9 cellular contexts compared by ENCODE assay signal in genomic region chr19:12139309-12139708, GRCh38. TPM values are rescaled to one million over a fixed set of nuclear protein-coding genes. Genes with fewer than 3 reads are reported as not detected.
DNase-seq lines count a peak whose midpoint lies in the region; ATAC-seq and TF ChIP-seq lines count a peak whose summit lies in the region.
"Had no signal": no experiment of that assay in that cellular context is flagged by ENCODE, and none has a peak within 500 bp of the region (broad histone marks: within the 10 kb centered on the region; RNA-seq: fewer than 3 reads in every experiment).

No MANE protein-coding gene starts in this region.

- DNase-seq in NB4 (ENCODE audit: low read depth) (no peak), iPS-NIHi11 (ENCODE audit: low spot score) (no peak), NAMALWA (ENCODE audit: low spot score) (no peak), T-helper 9 cell (no peak)
- DNase-seq: NCI-H69 had no signal

- TF ChIP-seq POLR2A in NB4 (IDR thresholded peaks at IDR 0.05; ENCODE audit: extremely low read depth, insufficient read length) = no peak

- peaks cover 35% of the 10 kb centered on the region for H3K9me3 Mint-ChIP-seq in nephron

- H3K27me3 ChIP-seq in BLaER1 (no peaks in the 10 kb centered on the region), ectodermal cell (ENCODE audit: control insufficient read depth, insufficient read depth, low read length, poor library complexity, severe bottlenecking) (no peaks in the 10 kb centered on the region)

- H4K20me1 ChIP-seq in BLaER1 = peaks cover 16% of the 10 kb centered on the region

- peaks cover 38% of the 10 kb centered on the region for H3K4me1 ChIP-seq in BLaER1
- peaks cover 6% of the 10 kb centered on the region for H3K4me1 ChIP-seq in ectodermal cell (ENCODE audit: control insufficient read depth, insufficient read depth, low read length)

- peaks cover 48% of the 10 kb centered on the region for H3K36me3 ChIP-seq in BLaER1
- peaks cover 55% of the 10 kb centered on the region for H3K36me3 ChIP-seq in ectodermal cell (ENCODE audit: control insufficient read depth, insufficient read depth, low read length)

- peak overlapping the region; percentile 83 for H3K9ac ChIP-seq in BLaER1

- H3K4me3 Mint-ChIP-seq in nephron = peak overlapping the region; percentile 96 to 98 (median 98)

- H3K4me1 Mint-ChIP-seq in nephron = peaks cover 24% of the 10 kb centered on the region

- peak overlapping the region; percentile 83 for H3K27ac ChIP-seq in BLaER1
- H3K27ac ChIP-seq in ectodermal cell (ENCODE audit: insufficient read depth, low read depth, low read length, poor library complexity, severe bottlenecking) = peak overlapping the region; percentile 99

- peaks cover 91% of the 10 kb centered on the region for H3K36me3 Mint-ChIP-seq in nephron (ENCODE audit: low read depth)

- no peak for ATAC-seq in GM18519 (IDR thresholded peaks at IDR 0.05; ENCODE audit: low FRiP score, unreplicated experiment)

- TF ChIP-seq CTCF in NB4 (IDR thresholded peaks at IDR 0.05; ENCODE audit: low read depth, low read length) (no peak), nephron (IDR thresholded peaks at IDR 0.05; ENCODE audit: unreplicated experiment in 3 of 3) (no peak)

- H3K4me3 ChIP-seq in BLaER1 = peak overlapping the region; percentile 94
- H3K4me3 ChIP-seq in NB4 (ENCODE audit: low read depth, low read length) = peak overlapping the region; percentile 66
- H3K4me3 ChIP-seq in ectodermal cell (ENCODE audit: insufficient read depth, low read depth, low read length) = peak overlapping the region; percentile 84

- H3K4me2 ChIP-seq in BLaER1 = peak overlapping the region; percentile 98

- H3K9me3 ChIP-seq in BLaER1 (peaks cover 21% of the 10 kb centered on the region), ectodermal cell (ENCODE audit: control insufficient read depth, low read length) (no peaks in the 10 kb centered on the region)

- H3K27me3 Mint-ChIP-seq in nephron (ENCODE audit: low read depth) = no peaks in the 10 kb centered on the region

- WGBS in ectodermal cell, 2 experiments = 47 to 48% methylated on average over 14 of the region's 14 CpGs

- peak overlapping the region; percentile 69 to 95 (median 91) for H3K27ac Mint-ChIP-seq in nephron

RNA-seq across cellular contexts. Expression of gene ZNF20, which starts 0.8 kb away (rescaled TPM):
- 13.2 TPM for polyA plus RNA-seq in ectodermal cell (2013, experiment 1 of 4)
- 11.2 TPM for polyA plus RNA-seq in ectodermal cell (2013, experiment 2 of 4)
- polyA plus RNA-seq in ectodermal cell (2013, experiment 3 of 4) = 9.8 TPM
- 11.6 TPM for polyA plus RNA-seq in ectodermal cell (2013, experiment 4 of 4)

RNA-seq across cellular contexts. Expression of gene ZNF625, which starts 17.2 kb away (rescaled TPM):
- polyA plus RNA-seq in ectodermal cell (2013, experiment 1 of 4) = 21.1 TPM
- polyA plus RNA-seq in ectodermal cell (2013, experiment 2 of 4) = 21.4 TPM
- polyA plus RNA-seq in ectodermal cell (2013, experiment 3 of 4) = 16.3 TPM
- polyA plus RNA-seq in ectodermal cell (2013, experiment 4 of 4) = 13.6 TPM

RNA-seq across cellular contexts. Expression of gene ZNF136, which starts 23.6 kb away (rescaled TPM):
- 12.3 TPM for polyA plus RNA-seq in ectodermal cell (2013, experiment 1 of 4)
- polyA plus RNA-seq in ectodermal cell (2013, experiment 2 of 4) = 14.0 TPM
- polyA plus RNA-seq in ectodermal cell (2013, experiment 3 of 4) = 11.1 TPM
- polyA plus RNA-seq in ectodermal cell (2013, experiment 4 of 4) = 11.3 TPM
